In the genomic region with DNA sequence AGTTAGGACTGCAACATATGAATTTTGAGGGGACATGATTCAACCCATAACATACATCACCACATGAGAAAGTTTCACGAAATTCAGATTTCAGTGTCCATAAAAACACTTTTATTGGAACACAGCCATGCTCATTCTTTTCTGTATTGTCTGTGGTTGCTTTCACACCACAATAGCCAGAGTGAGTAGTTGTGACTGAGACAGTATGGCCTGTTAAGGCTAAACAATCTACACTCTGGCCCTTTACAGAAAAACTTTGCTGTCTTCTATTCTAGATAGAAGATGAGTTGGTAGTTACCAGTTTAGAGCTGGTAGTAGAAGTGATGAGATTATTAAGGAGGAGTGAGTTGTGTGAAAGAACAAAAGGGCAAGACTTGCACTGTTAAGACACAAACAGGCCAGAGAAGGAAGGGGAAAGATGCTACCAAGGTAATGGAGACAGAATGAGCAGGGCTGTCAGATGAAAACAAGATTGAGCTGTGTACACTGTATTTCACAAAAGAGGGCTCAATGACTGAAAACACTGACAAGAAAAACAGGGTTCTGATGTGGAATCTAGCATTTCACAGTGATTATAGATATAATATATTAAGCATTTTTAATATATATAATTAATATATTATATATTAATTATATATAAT, we compare ENCODE assay signal across 29 cellular contexts.
DNase-seq lines count a peak whose midpoint lies in the region; ATAC-seq and TF ChIP-seq lines count a peak whose summit lies in the region.
"Had no signal": no experiment of that assay in that cellular context is flagged by ENCODE, and none has a peak within 500 bp of the region (broad histone marks: within the 10 kb centered on the region; RNA-seq: fewer than 3 reads in every experiment).

No MANE protein-coding gene starts in this region.

- H3K27me3 Mint-ChIP-seq in activated naive CD8-positive, alpha-beta T cell treated with anti-CD3 and anti-CD28 coated beads, Interleukin-2, amount 10 ng/mL, durations not matched to agents 7 days and 5 days: no peaks in the 10 kb centered on the region
- H3K27me3 Mint-ChIP-seq in activated naive CD8-positive, alpha-beta T cell treated with anti-CD3 and anti-CD28 coated beads for 36 hours: no peaks in the 10 kb centered on the region
- H3K27me3 Mint-ChIP-seq: activated CD4-positive, alpha-beta T cell treated with anti-CD3 and anti-CD28 coated beads for 36 hours; CD8-positive, alpha-beta memory T cell; stimulated activated memory B cell treated with anti-CD40 and anti-IgM and Interleukin-4, amounts not matched to agents 10 μg/mL and 1 μg/mL and 100 μg/mL, for 72 hours; type B pancreatic cell had no signal

- H3K4me3 Mint-ChIP-seq in activated naive CD8-positive, alpha-beta T cell treated with anti-CD3 and anti-CD28 coated beads, Interleukin-2, amount 10 ng/mL, durations not matched to agents 7 days and 5 days: no peak overlapping the region
- no peak overlapping the region for H3K4me3 Mint-ChIP-seq in activated naive CD8-positive, alpha-beta T cell treated with anti-CD3 and anti-CD28 coated beads for 36 hours
- no peak overlapping the region for H3K4me3 Mint-ChIP-seq in stimulated activated effector memory CD8-positive, alpha-beta T cell treated with anti-CD3 and anti-CD28 coated beads, Interleukin-12 subunit alpha, Interleukin-12 subunit beta, amount 100 ng/mL, for 72 hours
- H3K4me3 Mint-ChIP-seq: activated CD4-positive, alpha-beta T cell treated with anti-CD3 and anti-CD28 coated beads for 36 hours; activated CD8-positive, alpha-beta T cell treated with anti-CD3 and anti-CD28 coated beads, Interleukin-2, amount 10 ng/mL, durations not matched to agents 7 days and 5 days; CD8-positive, alpha-beta memory T cell; H9; natural killer cell; stimulated activated memory B cell treated with anti-CD40 and anti-IgM and Interleukin-4, amounts not matched to agents 10 μg/mL and 1 μg/mL and 100 μg/mL, for 72 hours; type B pancreatic cell had no signal

- H3K9me3 Mint-ChIP-seq in activated naive CD8-positive, alpha-beta T cell treated with anti-CD3 and anti-CD28 coated beads, Interleukin-2, amount 10 ng/mL, durations not matched to agents 7 days and 5 days: no peaks in the 10 kb centered on the region
- H3K9me3 Mint-ChIP-seq in activated naive CD8-positive, alpha-beta T cell treated with anti-CD3 and anti-CD28 coated beads for 36 hours: no peaks in the 10 kb centered on the region
- H3K9me3 Mint-ChIP-seq in stimulated activated effector memory CD8-positive, alpha-beta T cell treated with anti-CD3 and anti-CD28 coated beads, Interleukin-12 subunit alpha, Interleukin-12 subunit beta, amount 100 ng/mL, for 72 hours: peaks cover 4% of the 10 kb centered on the region
- H3K9me3 Mint-ChIP-seq: H9; stimulated activated memory B cell treated with anti-CD40 and anti-IgM and Interleukin-4, amounts not matched to agents 10 μg/mL and 1 μg/mL and 100 μg/mL, for 72 hours had no signal

- H3K4me1 ChIP-seq in SJSA1 (replicated peaks): peaks cover 35% of the 10 kb centered on the region
- H3K4me1 ChIP-seq: body of pancreas had no signal

- no peak overlapping the region for H3K27ac Mint-ChIP-seq in activated naive CD8-positive, alpha-beta T cell treated with anti-CD3 and anti-CD28 coated beads, Interleukin-2, amount 10 ng/mL, durations not matched to agents 7 days and 5 days
- no peak overlapping the region for H3K27ac Mint-ChIP-seq in activated naive CD8-positive, alpha-beta T cell treated with anti-CD3 and anti-CD28 coated beads for 36 hours
- no peak overlapping the region for H3K27ac Mint-ChIP-seq in stimulated activated effector memory CD8-positive, alpha-beta T cell treated with anti-CD3 and anti-CD28 coated beads, Interleukin-12 subunit alpha, Interleukin-12 subunit beta, amount 100 ng/mL, for 72 hours
- H3K27ac Mint-ChIP-seq: activated CD4-positive, alpha-beta T cell treated with anti-CD3 and anti-CD28 coated beads for 36 hours; activated CD8-positive, alpha-beta T cell treated with anti-CD3 and anti-CD28 coated beads, Interleukin-2, amount 10 ng/mL, durations not matched to agents 7 days and 5 days; CD8-positive, alpha-beta memory T cell; natural killer cell; stimulated activated memory B cell treated with anti-CD40 and anti-IgM and Interleukin-4, amounts not matched to agents 10 μg/mL and 1 μg/mL and 100 μg/mL, for 72 hours; type B pancreatic cell had no signal

- peak overlapping the region; percentile 46 for H3K27ac ChIP-seq in SJSA1
- H3K27ac ChIP-seq: body of pancreas, gastroesophageal sphincter, KMS-11 had no signal

- POLR2A ChIA-PET in activated naive CD8-positive, alpha-beta T cell treated with anti-CD3 and anti-CD28 coated beads, Interleukin-2, amount 10 ng/mL, durations not matched to agents 7 days and 5 days (lab: Charles Lee): no interaction called here

- H3K4me3 ChIP-seq in SJSA1: no peak overlapping the region
- H3K4me3 ChIP-seq in choroid plexus epithelial cell (ENCODE audit: low read depth, low read length): no peak overlapping the region
- H3K4me3 ChIP-seq: body of pancreas, gastroesophageal sphincter, MG63, mucosa of descending colon had no signal

- no peaks in the 10 kb centered on the region for H3K36me3 Mint-ChIP-seq in activated naive CD8-positive, alpha-beta T cell treated with anti-CD3 and anti-CD28 coated beads, Interleukin-2, amount 10 ng/mL, durations not matched to agents 7 days and 5 days
- no peaks in the 10 kb centered on the region for H3K36me3 Mint-ChIP-seq in activated naive CD8-positive, alpha-beta T cell treated with anti-CD3 and anti-CD28 coated beads for 36 hours
- no peaks in the 10 kb centered on the region for H3K36me3 Mint-ChIP-seq in stimulated activated effector memory CD8-positive, alpha-beta T cell treated with anti-CD3 and anti-CD28 coated beads, Interleukin-12 subunit alpha, Interleukin-12 subunit beta, amount 100 ng/mL, for 72 hours
- H3K36me3 Mint-ChIP-seq: CD8-positive, alpha-beta memory T cell; natural killer cell; stimulated activated memory B cell treated with anti-CD40 and anti-IgM and Interleukin-4, amounts not matched to agents 10 μg/mL and 1 μg/mL and 100 μg/mL, for 72 hours; type B pancreatic cell had no signal

- H3K9me3 ChIP-seq in SJSA1 (replicated peaks): no peaks in the 10 kb centered on the region
- H3K9me3 ChIP-seq: body of pancreas, gastroesophageal sphincter, MG63, mucosa of descending colon had no signal

- TF ChIP-seq CTCF in choroid plexus epithelial cell (conservative IDR thresholded peaks at IDR 0.05; ENCODE audit: low read depth, low read length): no peak

- DNase-seq in activated naive CD8-positive, alpha-beta T cell treated with anti-CD3 and anti-CD28 coated beads, Interleukin-2, amount 10 ng/mL, durations not matched to agents 7 days and 5 days: no peak
- DNase-seq in activated naive CD8-positive, alpha-beta T cell treated with anti-CD3 and anti-CD28 coated beads for 36 hours: no peak
- DNase-seq in SJSA1 (ENCODE audit: low read depth in 1 of 2, low spot score in 2 of 2) (peak in 1 of 2 experiments; percentile 44), choroid plexus epithelial cell (ENCODE audit: low read depth) (peak; percentile 50)
- no peak for DNase-seq in stimulated activated effector memory CD8-positive, alpha-beta T cell treated with anti-CD3 and anti-CD28 coated beads, Interleukin-12 subunit alpha, Interleukin-12 subunit beta, amount 100 ng/mL, for 72 hours (ENCODE audit: low spot score in 2 of 2)
- DNase-seq in activated CD4-positive, alpha-beta T cell treated with anti-CD3 and anti-CD28 coated beads, Interleukin-2, amount 50 U/mL, for 1 hour: no peak
- no peak for DNase-seq in activated CD4-positive, alpha-beta T cell treated with anti-CD3 and anti-CD28 coated beads for 1 hour
- DNase-seq: activated CD4-positive, alpha-beta T cell treated with anti-CD3 and anti-CD28 coated beads for 36 hours; activated CD8-positive, alpha-beta T cell treated with anti-CD3 and anti-CD28 coated beads, Interleukin-2, amount 10 ng/mL, durations not matched to agents 7 days and 5 days; activated effector memory CD4-positive, alpha-beta T cell treated with Interleukin-2 at 50 U/mL for 16 hours; activated T-cell treated with anti-CD3 and anti-CD28 coated beads for 4 hours; body of pancreas; CD8-positive, alpha-beta memory T cell; EL; H9; left cardiac atrium; MG63; mucosa of descending colon; natural killer cell; NCI-H2029 treated with DMSO at 0.1 percent for 48 hours; NCI-H345; NK-92 treated with Interleukin-12 subunit alpha and Interleukin-12 subunit beta, amount 100 ng/mL, for 24 hours; stimulated activated CD4-positive, alpha-beta T cell treated with anti-CD3 and anti-CD28 coated beads, Interleukin-15, amount 100 ng/mL, for 24 hours; stimulated activated CD4-positive, alpha-beta T cell treated with anti-CD3 and anti-CD28 coated beads, Interleukin-4, amount 100 ng/mL, for 4 hours had no signal

- no peaks in the 10 kb centered on the region for H3K36me3 ChIP-seq in SJSA1
- H3K36me3 ChIP-seq: gastroesophageal sphincter, MG63 had no signal

- no peaks in the 10 kb centered on the region for H3K4me1 Mint-ChIP-seq in activated naive CD8-positive, alpha-beta T cell treated with anti-CD3 and anti-CD28 coated beads, Interleukin-2, amount 10 ng/mL, durations not matched to agents 7 days and 5 days
- no peaks in the 10 kb centered on the region for H3K4me1 Mint-ChIP-seq in activated naive CD8-positive, alpha-beta T cell treated with anti-CD3 and anti-CD28 coated beads for 36 hours
- no peaks in the 10 kb centered on the region for H3K4me1 Mint-ChIP-seq in stimulated activated effector memory CD8-positive, alpha-beta T cell treated with anti-CD3 and anti-CD28 coated beads, Interleukin-12 subunit alpha, Interleukin-12 subunit beta, amount 100 ng/mL, for 72 hours
- H3K4me1 Mint-ChIP-seq: activated CD4-positive, alpha-beta T cell treated with anti-CD3 and anti-CD28 coated beads for 36 hours; CD8-positive, alpha-beta memory T cell; H9; natural killer cell; stimulated activated memory B cell treated with anti-CD40 and anti-IgM and Interleukin-4, amounts not matched to agents 10 μg/mL and 1 μg/mL and 100 μg/mL, for 72 hours had no signal

- H3K27me3 ChIP-seq in SJSA1 (replicated peaks): no peaks in the 10 kb centered on the region
- H3K27me3 ChIP-seq: body of pancreas, gastroesophageal sphincter, MG63 had no signal

- peak; percentile 39 for ATAC-seq in activated naive CD8-positive, alpha-beta T cell treated with anti-CD3 and anti-CD28 coated beads, Interleukin-2, amount 10 ng/mL, durations not matched to agents 7 days and 5 days (ENCODE audit: low read depth)
- peak; percentile 48 for ATAC-seq in stimulated activated effector memory CD8-positive, alpha-beta T cell treated with anti-CD3 and anti-CD28 coated beads, Interleukin-12 subunit alpha, Interleukin-12 subunit beta, amount 100 ng/mL, for 72 hours
- no peak for ATAC-seq in HG02870 (IDR thresholded peaks at IDR 0.05; ENCODE audit: unreplicated experiment)
- ATAC-seq: activated CD4-positive, alpha-beta T cell treated with anti-CD3 and anti-CD28 coated beads for 36 hours; activated CD8-positive, alpha-beta T cell treated with anti-CD3 and anti-CD28 coated beads, Interleukin-2, amount 10 ng/mL, durations not matched to agents 7 days and 5 days; body of pancreas; gastroesophageal sphincter; left cardiac atrium; mucosa of descending colon; natural killer cell; stimulated activated memory B cell treated with anti-CD40 and anti-IgM and Interleukin-4, amounts not matched to agents 10 μg/mL and 1 μg/mL and 100 μg/mL, for 72 hours had no signal
